Comparison of ENCODE assay signal across 11 cellular contexts in genomic region chr4:77695769-77696168, GRCh38.
DNase-seq lines count a peak whose midpoint lies in the region; ATAC-seq and TF ChIP-seq lines count a peak whose summit lies in the region.
"Had no signal": no experiment of that assay in that cellular context is flagged by ENCODE, and none has a peak within 500 bp of the region (broad histone marks: within the 10 kb centered on the region; RNA-seq: fewer than 3 reads in every experiment).

No MANE protein-coding gene starts in this region.

- no peaks in the 10 kb centered on the region for H3K36me3 ChIP-seq in RWPE2 (ENCODE audit: low read depth)
- H3K36me3 ChIP-seq: thyroid gland had no signal

- H3K9me3 ChIP-seq in RWPE2 (ENCODE audit: severe bottlenecking) = no peaks in the 10 kb centered on the region
- H3K9me3 ChIP-seq: thyroid gland had no signal

- H3K4me1 ChIP-seq in RWPE2 (ENCODE audit: insufficient read depth, poor library complexity, severe bottlenecking) = peaks cover 26% of the 10 kb centered on the region

- no peaks in the 10 kb centered on the region for H3K27me3 ChIP-seq in RWPE2 (ENCODE audit: insufficient read depth, poor library complexity, severe bottlenecking)
- H3K27me3 ChIP-seq: thyroid gland had no signal

- peak; percentile 86 for DNase-seq in HCEC 1CT
- no peak for DNase-seq in RWPE2 (ENCODE audit: low spot score)
- DNase-seq in fibroblast of gingiva (ENCODE audit: low read depth) = peak; percentile 69
- DNase-seq in skeletal muscle cell (ENCODE audit: low read depth) = peak; percentile 94
- DNase-seq in NK-92 treated with Interleukin-12 subunit alpha and Interleukin-12 subunit beta, amount 100 ng/mL, for 24 hours (lab: John Stamatoyannopoulos, UW) = no peak
- no peak for DNase-seq in GM10266 (ENCODE audit: extremely low spot score)
- DNase-seq: activated T-cell treated with anti-CD3 and anti-CD28 coated beads, Interleukin-2, amount 50 U/mL, for 1 hour; T-helper 2 cell; thyroid gland had no signal

- peak overlapping the region; percentile 4 for H3K27ac ChIP-seq in RWPE2 (ENCODE audit: poor library complexity, severe bottlenecking)
- H3K27ac ChIP-seq: thyroid gland had no signal

- TF ChIP-seq CTCF in RWPE2 (IDR thresholded peaks at IDR 0.05; ENCODE audit: poor library complexity, severe bottlenecking) (no peak), GM10266 (IDR thresholded peaks at IDR 0.05; ENCODE audit: control insufficient read depth, insufficient read depth, low read depth, missing control alignments) (no peak)

- ATAC-seq in RWPE2 (ENCODE audit: low read depth) = peak; percentile 94
- no peak for ATAC-seq in HG03108 (IDR thresholded peaks at IDR 0.05; ENCODE audit: unreplicated experiment)
- ATAC-seq in GM21576 (IDR thresholded peaks at IDR 0.05; ENCODE audit: unreplicated experiment) = no peak

- H3K4me3 ChIP-seq in RWPE2 (ENCODE audit: severe bottlenecking) (no peak overlapping the region), skeletal muscle cell (ENCODE audit: low read depth, low read length) (no peak overlapping the region)
- H3K4me3 ChIP-seq: thyroid gland had no signal

Comparison
In these comparisons a context has a peak if more than half of its experiments do, and no peak if none do; other contexts are left out.
1. DNase-seq: peak in HCEC 1CT (single experiment), fibroblast of gingiva (single experiment) and skeletal muscle cell (single experiment); none in RWPE2 (single experiment), NK-92 treated with Interleukin-12 subunit alpha and Interleukin-12 subunit beta, amount 100 ng/mL, for 24 hours (single experiment) and GM10266 (single experiment).